Comparison of ENCODE assay signal across 16 cellular contexts in genomic region chr5:56700711-56701110, GRCh38.
DNase-seq lines count a peak whose midpoint lies in the region; ATAC-seq, FAIRE-seq and TF ChIP-seq lines count a peak whose summit lies in the region.
"Had no signal": no experiment of that assay in that cellular context is flagged by ENCODE, and none has a peak within 500 bp of the region (broad histone marks: within the 10 kb centered on the region; RNA-seq: fewer than 3 reads in every experiment).

No MANE protein-coding gene starts in this region.

- peaks cover 4% of the 10 kb centered on the region for H3K36me3 Mint-ChIP-seq in activated naive CD8-positive, alpha-beta T cell treated with anti-CD3 and anti-CD28 coated beads, Interleukin-2, amount 10 ng/mL, durations not matched to agents 7 days and 5 days
- H3K36me3 Mint-ChIP-seq in activated naive CD8-positive, alpha-beta T cell treated with anti-CD3 and anti-CD28 coated beads, Interleukin-2, amount 50 U/mL, for 24 hours (ENCODE audit: low read depth), result no peaks in the 10 kb centered on the region
- peaks cover 2% of the 10 kb centered on the region for H3K36me3 Mint-ChIP-seq in T-helper 17 cell (ENCODE audit: low read depth)

- no peaks in the 10 kb centered on the region for H3K27me3 ChIP-seq in tibial artery
- H3K27me3 ChIP-seq: Peyer's patch had no signal

- H3K36me3 ChIP-seq in tibial artery, result no peaks in the 10 kb centered on the region
- H3K36me3 ChIP-seq: Peyer's patch had no signal

- no peak for TF ChIP-seq POLR2A in GM12891 (IDR thresholded peaks at IDR 0.05; ENCODE audit: low read depth, low read length)

- no peaks in the 10 kb centered on the region for H3K4me1 ChIP-seq in tibial artery

- H3K27ac Mint-ChIP-seq in activated naive CD8-positive, alpha-beta T cell treated with anti-CD3 and anti-CD28 coated beads, Interleukin-2, amount 10 ng/mL, durations not matched to agents 7 days and 5 days, result peak overlapping the region; percentile 32
- no peak overlapping the region for H3K27ac Mint-ChIP-seq in activated naive CD8-positive, alpha-beta T cell treated with anti-CD3 and anti-CD28 coated beads, Interleukin-2, amount 50 U/mL, for 24 hours
- peak overlapping the region; percentile 60 for H3K27ac Mint-ChIP-seq in T-helper 17 cell

- no peak overlapping the region for H3K27ac ChIP-seq in tibial artery
- H3K27ac ChIP-seq: Peyer's patch, SK-N-MC had no signal

- peaks cover 9% of the 10 kb centered on the region for H3K27me3 Mint-ChIP-seq in activated naive CD8-positive, alpha-beta T cell treated with anti-CD3 and anti-CD28 coated beads, Interleukin-2, amount 10 ng/mL, durations not matched to agents 7 days and 5 days
- no peaks in the 10 kb centered on the region for H3K27me3 Mint-ChIP-seq in activated naive CD8-positive, alpha-beta T cell treated with anti-CD3 and anti-CD28 coated beads, Interleukin-2, amount 50 U/mL, for 24 hours
- no peaks in the 10 kb centered on the region for H3K27me3 Mint-ChIP-seq in T-helper 17 cell

- no peak for DNase-seq in activated naive CD8-positive, alpha-beta T cell treated with anti-CD3 and anti-CD28 coated beads, Interleukin-2, amount 10 ng/mL, durations not matched to agents 7 days and 5 days
- DNase-seq in activated naive CD8-positive, alpha-beta T cell treated with anti-CD3 and anti-CD28 coated beads, Interleukin-2, amount 50 U/mL, for 24 hours, result no peak
- DNase-seq in Kasumi-1 (lab: John Stamatoyannopoulos, UW), result peak; percentile 8 to 13
- DNase-seq in T-helper 17 cell, result no peak
- no peak for DNase-seq in glomerular visceral epithelial cell (ENCODE audit: extremely low spot score)
- DNase-seq in GM12891 (ENCODE audit: insufficient read length, low spot score), result no peak
- no peak for DNase-seq in tibial artery
- DNase-seq: DMS 273 treated with DMSO at 0.1 percent for 48 hours, KG1, NCI-H1092 treated with DMSO at 0.1 percent for 48 hours, NCI-H2227 treated with DMSO at 0.1 percent for 48 hours, NCI-H524 treated with DMSO at 0.1 percent for 48 hours, Peyer's patch, Right ventricle myocardium superior had no signal

- no peak for TF ChIP-seq CTCF in tibial artery (IDR thresholded peaks at IDR 0.05)

- no peak for FAIRE-seq in GM12891 (lab: Jason Lieb, UNC)
- FAIRE-seq: H1 had no signal

- peaks cover 17% of the 10 kb centered on the region for H3K4me1 Mint-ChIP-seq in activated naive CD8-positive, alpha-beta T cell treated with anti-CD3 and anti-CD28 coated beads, Interleukin-2, amount 10 ng/mL, durations not matched to agents 7 days and 5 days
- H3K4me1 Mint-ChIP-seq in activated naive CD8-positive, alpha-beta T cell treated with anti-CD3 and anti-CD28 coated beads, Interleukin-2, amount 50 U/mL, for 24 hours, result peaks cover 23% of the 10 kb centered on the region
- peaks cover 59% of the 10 kb centered on the region for H3K4me1 Mint-ChIP-seq in T-helper 17 cell

- intact Hi-C loops in tibial artery (cut with DNase I; ENCODE audit: low total_unique reads), result no loop called here

- peak overlapping the region; percentile 36 for H3K4me3 Mint-ChIP-seq in activated naive CD8-positive, alpha-beta T cell treated with anti-CD3 and anti-CD28 coated beads, Interleukin-2, amount 10 ng/mL, durations not matched to agents 7 days and 5 days
- H3K4me3 Mint-ChIP-seq in activated naive CD8-positive, alpha-beta T cell treated with anti-CD3 and anti-CD28 coated beads, Interleukin-2, amount 50 U/mL, for 24 hours, result no peak overlapping the region
- peak overlapping the region; percentile 82 for H3K4me3 Mint-ChIP-seq in T-helper 17 cell

- H3K9me3 ChIP-seq in T-helper 17 cell (ENCODE audit: control insufficient read depth, low read length, poor library complexity, severe bottlenecking) (no peaks in the 10 kb centered on the region), tibial artery (no peaks in the 10 kb centered on the region)
- H3K9me3 ChIP-seq: Peyer's patch had no signal

- POLR2A ChIA-PET in activated naive CD8-positive, alpha-beta T cell treated with anti-CD3 and anti-CD28 coated beads, Interleukin-2, amount 10 ng/mL, durations not matched to agents 7 days and 5 days (lab: Charles Lee), result interaction anchor here (1.1 kb wide), 1 partner anchor 115 kb away, joined by 3 read pairs; the partner anchor contains the start of gene MAP3K1

- peak; percentile 63 for ATAC-seq in activated naive CD8-positive, alpha-beta T cell treated with anti-CD3 and anti-CD28 coated beads, Interleukin-2, amount 10 ng/mL, durations not matched to agents 7 days and 5 days (ENCODE audit: low read depth)
- ATAC-seq in activated naive CD8-positive, alpha-beta T cell treated with anti-CD3 and anti-CD28 coated beads, Interleukin-2, amount 50 U/mL, for 24 hours, result no peak
- peak; percentile 58 for ATAC-seq in T-helper 17 cell

- H3K4me3 ChIP-seq in tibial artery, result no peak overlapping the region
- H3K4me3 ChIP-seq: Peyer's patch, SK-N-MC had no signal

- no peaks in the 10 kb centered on the region for H3K9me3 Mint-ChIP-seq in activated naive CD8-positive, alpha-beta T cell treated with anti-CD3 and anti-CD28 coated beads, Interleukin-2, amount 10 ng/mL, durations not matched to agents 7 days and 5 days
- no peaks in the 10 kb centered on the region for H3K9me3 Mint-ChIP-seq in activated naive CD8-positive, alpha-beta T cell treated with anti-CD3 and anti-CD28 coated beads, Interleukin-2, amount 50 U/mL, for 24 hours

TF ChIP-seq in GM12891, 5 proteins besides CTCF, POLR2A, EP300 and RAD21:
- TF ChIP-seq POU2F2 (IDR thresholded peaks at IDR 0.05; ENCODE audit: low read depth, low read length) (no peak), TAF1 (IDR thresholded peaks at IDR 0.05; ENCODE audit: low read depth, low read length) (no peak), POLR2AphosphoS5 (IDR thresholded peaks at IDR 0.05; ENCODE audit: low read depth, low read length) (no peak), PAX5 (IDR thresholded peaks at IDR 0.05; ENCODE audit: insufficient read depth, low read length, severe bottlenecking) (no peak), SPI1 (IDR thresholded peaks at IDR 0.05; ENCODE audit: low read depth, low read length) (no peak)

Comparison
In these comparisons a context has a peak if more than half of its experiments do, and no peak if none do; other contexts are left out.
1. DNase-seq: peak in Kasumi-1 (2 of 2); none in activated naive CD8-positive, alpha-beta T cell treated with anti-CD3 and anti-CD28 coated beads, Interleukin-2, amount 10 ng/mL, durations not matched to agents 7 days and 5 days (single experiment), activated naive CD8-positive, alpha-beta T cell treated with anti-CD3 and anti-CD28 coated beads, Interleukin-2, amount 50 U/mL, for 24 hours (single experiment), T-helper 17 cell (0 of 3), glomerular visceral epithelial cell (single experiment), GM12891 (single experiment) and tibial artery (0 of 2).